In the genomic region with DNA sequence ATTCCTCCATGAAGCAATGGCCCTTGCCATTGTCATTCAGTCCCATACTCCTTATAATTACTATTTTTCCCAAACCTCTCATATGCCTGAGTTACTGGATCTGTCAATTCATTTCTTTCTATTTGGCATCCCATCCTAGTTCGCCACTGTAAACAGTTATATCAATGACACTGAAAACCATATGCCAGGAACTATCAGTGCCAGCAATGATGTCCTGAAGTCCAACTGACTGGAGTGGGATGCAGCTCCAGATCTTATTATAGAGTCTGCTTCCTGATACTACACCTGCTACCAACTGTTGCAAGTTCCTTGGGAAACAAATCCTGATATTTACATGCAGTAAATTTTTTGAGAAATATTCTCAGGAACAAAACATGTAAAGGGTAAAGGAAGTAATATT, we compare ENCODE assay signal across 18 cellular contexts.
"Had no signal": no experiment of that assay in that cellular context is flagged by ENCODE, and none has a peak within 500 bp of the region (broad histone marks: within the 10 kb centered on the region; RNA-seq: fewer than 3 reads in every experiment).

No MANE protein-coding gene starts in this region.

- H3K4me3 Mint-ChIP-seq: immature natural killer cell; naive thymus-derived CD8-positive, alpha-beta T cell; nephron progenitor cell; stimulated activated effector memory CD8-positive, alpha-beta T cell treated with anti-CD3 and anti-CD28 coated beads, Interleukin-12 subunit alpha, Interleukin-12 subunit beta, amount 100 ng/mL, for 72 hours had no signal

- H3K27ac Mint-ChIP-seq: immature natural killer cell; naive thymus-derived CD8-positive, alpha-beta T cell; nephron progenitor cell; stimulated activated effector memory CD8-positive, alpha-beta T cell treated with anti-CD3 and anti-CD28 coated beads, Interleukin-12 subunit alpha, Interleukin-12 subunit beta, amount 100 ng/mL, for 72 hours had no signal

- DNase-seq: cortex of kidney; hypothalamus; immature natural killer cell; islet precursor cell; left ventricle myocardium superior; lower lobe of right lung; naive thymus-derived CD8-positive, alpha-beta T cell; nephron progenitor cell; nucleus accumbens; posterior cingulate gyrus; psoas muscle; right cardiac atrium; sigmoid colon; stimulated activated CD4-positive, alpha-beta T cell treated with anti-CD3 and anti-CD28 coated beads, Interleukin-2, amount 100 ng/mL, for 24 hours; stimulated activated CD4-positive, alpha-beta T cell treated with anti-CD3 and anti-CD28 coated beads, Interleukin-4, amount 100 ng/mL, for 24 hours; stimulated activated naive CD4-positive, alpha-beta T cell treated with Interleukin-2 at 50 U/mL for 16 hours; upper lobe of left lung had no signal

- ATAC-seq: left ventricle myocardium superior; lower lobe of right lung; naive thymus-derived CD8-positive, alpha-beta T cell; psoas muscle; right cardiac atrium; stimulated activated effector memory CD8-positive, alpha-beta T cell treated with anti-CD3 and anti-CD28 coated beads, Interleukin-12 subunit alpha, Interleukin-12 subunit beta, amount 100 ng/mL, for 72 hours had no signal

- H3K4me1 Mint-ChIP-seq: immature natural killer cell; naive thymus-derived CD8-positive, alpha-beta T cell; stimulated activated effector memory CD8-positive, alpha-beta T cell treated with anti-CD3 and anti-CD28 coated beads, Interleukin-12 subunit alpha, Interleukin-12 subunit beta, amount 100 ng/mL, for 72 hours had no signal
